Comparison of ENCODE assay signal across 1 cellular context in genomic region chr5:153276151-153276550, GRCh38.
A peak's percentile ranks its signal among the peaks of the same experiment; 100 is the strongest.
TF ChIP-seq lines count a peak whose summit lies in the region.

No MANE protein-coding gene starts in this region.

TF ChIP-seq in WTC11, 78 proteins besides CTCF, POLR2A, EP300 and RAD21 (continued from another document):
- TF ChIP-seq ZBTB43 (CRISPR knock-in tag; IDR thresholded peaks at IDR 0.05), result peak; percentile 36; the same call in 1 of the 2 replicates
